Comparison of ENCODE assay signal across 17 cellular contexts in genomic region chr19:56667311-56667870, GRCh38. TPM values are rescaled to one million over a fixed set of nuclear protein-coding genes. Genes with fewer than 3 reads are reported as not detected.
A peak's percentile ranks its signal among the peaks of the same experiment; 100 is the strongest.
DNase-seq lines count a peak whose midpoint lies in the region; ATAC-seq and TF ChIP-seq lines count a peak whose summit lies in the region.
"Had no signal": no experiment of that assay in that cellular context is flagged by ENCODE, and none has a peak within 500 bp of the region (broad histone marks: within the 10 kb centered on the region; RNA-seq: fewer than 3 reads in every experiment).

No MANE protein-coding gene starts in this region.

- H3K36me3 ChIP-seq in PC-9 (ENCODE audit: low read depth) = no peaks in the 10 kb centered on the region

- no peak overlapping the region for H3K4me2 ChIP-seq in PC-9

- intact Hi-C loops in posterior vena cava (cut with DNase I) (no loop called here), PC-9 (cut with micrococcal nuclease; ENCODE audit: unreplicated experiment) (no loop called here)

- no peak overlapping the region; the same call in 1 of the 2 replicates for H2AFZ ChIP-seq in PC-9
- H2AFZ ChIP-seq: GM23248 had no signal

- H4K20me1 ChIP-seq in PC-9 (ENCODE audit: insufficient read depth) = no peaks in the 10 kb centered on the region

- TF ChIP-seq CTCF in PC-9 (conservative IDR thresholded peaks at IDR 0.05) = no peak

- no peaks in the 10 kb centered on the region for H3F3A ChIP-seq in PC-9 (ENCODE audit: insufficient read depth, low read depth)

- no peaks in the 10 kb centered on the region for H3K9me3 ChIP-seq in PC-9 (ENCODE audit: insufficient read depth, low read depth)

- H3K4me3 ChIP-seq in PC-9 = no peak overlapping the region
- H3K4me3 ChIP-seq: GM23248 had no signal

- no peaks in the 10 kb centered on the region for H3K4me1 ChIP-seq in PC-9 (replicated peaks; ENCODE audit: insufficient read depth)

- H3K79me2 ChIP-seq in PC-9 (ENCODE audit: low read depth) = no peaks in the 10 kb centered on the region

- BruUV-seq in PC-9 (replicated peaks; lab: Mats Ljungman, UMichigan) = no TSS peak

- peak overlapping the region; percentile 10 for H3K27ac ChIP-seq in cingulate gyrus (ENCODE audit: low read depth, low read length)
- no peak overlapping the region for H3K27ac ChIP-seq in PC-9
- H3K27ac ChIP-seq: GM23248 had no signal

- POLR2A ChIA-PET in PC-9 (lab: Charles Lee; ENCODE audit: unreplicated experiment) = interaction anchor here (0.6 kb wide), 1 partner anchor 1249 kb away, joined by 4 read pairs; the partner anchor contains the start of gene ZNF417

- CTCF ChIA-PET in PC-9 (lab: Charles Lee) = no interaction called here

- H3K27me3 ChIP-seq in PC-9 (ENCODE audit: insufficient read depth, low read depth) = no peaks in the 10 kb centered on the region; the same call in 1 of the 2 replicates

- peak; percentile 21 for DNase-seq in ELF-1 (ENCODE audit: low read depth, low spot score)
- peak; percentile 59 for DNase-seq in mesenteric fat pad (ENCODE audit: low spot score)
- DNase-seq in posterior vena cava (ENCODE audit: low spot score) = peak; percentile 37
- no peak for DNase-seq in PC-9
- no peak for DNase-seq in activated naive CD4-positive, alpha-beta T cell treated with anti-CD3 and anti-CD28 coated beads, Interleukin-2, amount 50 U/mL, for 16 hours
- DNase-seq: Calu3; CD4-positive, alpha-beta memory T cell; COR-L47; DMS79 treated with DMSO at 0.1 percent for 48 hours; GM23248; H9 had no signal

- H3K9me2 ChIP-seq in PC-9 (ENCODE audit: insufficient read depth) = no peaks in the 10 kb centered on the region

- no peak for ATAC-seq in GM21717 (IDR thresholded peaks at IDR 0.05; ENCODE audit: unreplicated experiment)
- ATAC-seq: HCT116 had no signal

RNA-seq across cellular contexts. Expression of gene ZNF835, which starts 4.2 kb away (rescaled TPM):
- total RNA-seq in mesenteric fat pad = 2.2 TPM
- 1 to 10 TPM; 1.7 to 2.0 TPM for total RNA-seq in posterior vena cava
- not detected in 2 replicates for total RNA-seq in PC-9 (2021)
- total RNA-seq: A172, Calu3, GM23248 had no signal

RNA-seq across cellular contexts. Expression of gene SMIM17, which starts 24.4 kb away (rescaled TPM):
- 0.51 TPM for total RNA-seq in mesenteric fat pad
- total RNA-seq in posterior vena cava = under 1 TPM; 0.71 to 0.74 TPM
- 0.33 TPM in 1 of 2 replicates, not detected in the other for total RNA-seq in PC-9 (2021)
- total RNA-seq: Calu3; CD4-positive, alpha-beta memory T cell; Daoy; H1 had no signal

Comparison
In these comparisons a context has a peak if more than half of its experiments do, and no peak if none do; other contexts are left out.
1. DNase-seq: peak in ELF-1 (single experiment), mesenteric fat pad (single experiment) and posterior vena cava (single experiment); none in PC-9 (0 of 2) and activated naive CD4-positive, alpha-beta T cell treated with anti-CD3 and anti-CD28 coated beads, Interleukin-2, amount 50 U/mL, for 16 hours (single experiment).